ENCODE assay signal across 15 cellular contexts in the genomic region with DNA sequence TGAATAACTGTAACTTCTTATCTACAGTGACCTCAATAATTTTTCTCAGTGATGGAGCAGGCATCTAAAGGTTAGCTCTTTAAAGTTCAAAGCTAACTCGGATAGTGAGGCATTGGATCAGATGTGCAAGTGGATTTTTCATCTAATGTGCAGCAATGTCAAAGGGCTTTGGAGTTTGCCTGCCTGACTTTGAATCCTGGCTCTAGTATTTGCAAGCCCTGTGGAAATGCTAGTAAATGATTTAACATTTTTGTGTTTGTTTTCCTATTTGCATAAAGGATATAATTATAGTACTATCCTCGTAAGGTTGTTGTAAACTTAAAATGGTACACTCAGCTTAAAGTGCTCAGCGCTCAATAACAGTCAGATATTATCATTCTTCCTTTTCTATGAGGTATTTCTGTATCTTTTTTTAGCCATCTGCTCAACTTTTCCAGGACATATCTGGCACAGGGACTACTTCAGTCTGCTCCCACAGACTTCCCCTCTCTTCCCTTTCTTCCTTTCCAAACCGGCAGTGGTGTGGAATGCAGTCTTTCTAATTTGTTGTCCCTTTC.
DNase-seq lines count a peak whose midpoint lies in the region; ATAC-seq, FAIRE-seq and TF ChIP-seq lines count a peak whose summit lies in the region.
"Had no signal": no experiment of that assay in that cellular context is flagged by ENCODE, and none has a peak within 500 bp of the region (broad histone marks: within the 10 kb centered on the region; RNA-seq: fewer than 3 reads in every experiment).

No MANE protein-coding gene starts in this region.

- no peak for TF ChIP-seq CTCF in body of pancreas (IDR thresholded peaks at IDR 0.05)

- no peak overlapping the region for H3K56ac ChIP-seq in mesendoderm (ENCODE audit: low read length)

- H3K79me2 ChIP-seq in mesendoderm (ENCODE audit: control insufficient read depth, insufficient read depth, low read length): no peaks in the 10 kb centered on the region

- no peak overlapping the region for H3K4me2 ChIP-seq in mesendoderm (ENCODE audit: low read length)
- H3K4me2 ChIP-seq: BLaER1 treated with 17β-estradiol and CSF1 and Interleukin-3, amounts not matched to agents 10 nM and 100 nM had no signal

- H3K36me3 ChIP-seq in body of pancreas (replicated peaks in 1 of 2; ENCODE audit: insufficient read depth in 1 of 2, low read depth in 2 of 2) (no peaks in the 10 kb centered on the region), mesendoderm (ENCODE audit: control insufficient read depth, insufficient read depth, low read length) (no peaks in the 10 kb centered on the region)
- H3K36me3 ChIP-seq: BLaER1 treated with 17β-estradiol and CSF1 and Interleukin-3, amounts not matched to agents 10 nM and 100 nM; esophagus squamous epithelium; uterus had no signal

- ATAC-seq in body of pancreas (peak; percentile 63), right cardiac atrium (peak; percentile 55 to 60), GM21367 (IDR thresholded peaks at IDR 0.05; ENCODE audit: unreplicated experiment) (no peak)
- ATAC-seq: stimulated activated effector memory CD8-positive, alpha-beta T cell treated with anti-CD3 and anti-CD28 coated beads, Interleukin-12 subunit alpha, Interleukin-12 subunit beta, amount 100 ng/mL, for 72 hours had no signal

- H3K9me3 ChIP-seq in body of pancreas (no peaks in the 10 kb centered on the region), right cardiac atrium (ENCODE audit: control insufficient read depth, low read length) (no peaks in the 10 kb centered on the region)
- H3K9me3 ChIP-seq: BLaER1 treated with 17β-estradiol and CSF1 and Interleukin-3, amounts not matched to agents 10 nM and 100 nM; esophagus squamous epithelium; uterus had no signal

- no peak overlapping the region for H4K8ac ChIP-seq in mesendoderm (ENCODE audit: low read depth, low read length)

- H3K27ac ChIP-seq in body of pancreas (peak overlapping the region in 3 of 4 donors; percentile 21 to 54 (median 27)), right cardiac atrium (ENCODE audit: low read length) (no peak overlapping the region), mesendoderm (ENCODE audit: low read depth, low read length) (no peak overlapping the region)
- H3K27ac ChIP-seq: BLaER1 treated with 17β-estradiol and CSF1 and Interleukin-3, amounts not matched to agents 10 nM and 100 nM; esophagus squamous epithelium; uterus had no signal

- H3K27me3 ChIP-seq in body of pancreas: no peaks in the 10 kb centered on the region
- no peaks in the 10 kb centered on the region for H3K27me3 ChIP-seq in right cardiac atrium (ENCODE audit: control insufficient read depth, insufficient read depth)
- H3K27me3 ChIP-seq in mesendoderm (ENCODE audit: insufficient read depth, low read length, poor library complexity): no peaks in the 10 kb centered on the region
- H3K27me3 ChIP-seq: BLaER1 treated with 17β-estradiol and CSF1 and Interleukin-3, amounts not matched to agents 10 nM and 100 nM; esophagus squamous epithelium; uterus had no signal

- no peak overlapping the region for H3K23ac ChIP-seq in mesendoderm (ENCODE audit: low read length)

- H2AK5ac ChIP-seq in mesendoderm (ENCODE audit: low read length): no peak overlapping the region

- no peaks in the 10 kb centered on the region for H3K79me1 ChIP-seq in mesendoderm (ENCODE audit: low read length)

- H2BK5ac ChIP-seq in mesendoderm (ENCODE audit: low read length): no peak overlapping the region

- TF ChIP-seq POLR2A in H54 (IDR thresholded peaks at IDR 0.05; ENCODE audit: low read depth, low read length) (no peak), body of pancreas (IDR thresholded peaks at IDR 0.05) (no peak)

- no peak overlapping the region for H3K4ac ChIP-seq in mesendoderm (ENCODE audit: low read depth, low read length)

- no peak overlapping the region for H3K4me3 ChIP-seq in body of pancreas
- H3K4me3 ChIP-seq in right cardiac atrium (ENCODE audit: low read length): peak overlapping the region; percentile 12
- no peak overlapping the region for H3K4me3 ChIP-seq in mesendoderm (ENCODE audit: low read length)
- H3K4me3 ChIP-seq: BLaER1 treated with 17β-estradiol and CSF1 and Interleukin-3, amounts not matched to agents 10 nM and 100 nM; esophagus squamous epithelium; uterus had no signal

- H3K18ac ChIP-seq in mesendoderm (ENCODE audit: low read length): no peak overlapping the region

- intact Hi-C loops in body of pancreas (cut with DNase I): no loop called here
- intact Hi-C loops in right cardiac atrium (cut with DNase I): loop anchor here in 1 of 4 donors (10.0 kb wide), 1 partner anchor 199 kb away; no protein-coding TSS in a partner anchor

- no peak overlapping the region for H3K9ac ChIP-seq in mesendoderm (ENCODE audit: low read length)
- H3K9ac ChIP-seq: BLaER1 treated with 17β-estradiol and CSF1 and Interleukin-3, amounts not matched to agents 10 nM and 100 nM had no signal

- no peak overlapping the region for H2BK120ac ChIP-seq in mesendoderm (ENCODE audit: low read depth, low read length)

- H4K5ac ChIP-seq in mesendoderm (ENCODE audit: low read length): no peak overlapping the region

- DNase-seq in H54 (ENCODE audit: insufficient read length, low spot score): no peak
- no peak for DNase-seq in body of pancreas
- DNase-seq in right cardiac atrium: no peak
- DNase-seq in renal cortical epithelial cell (ENCODE audit: low read depth): peak; percentile 65
- no peak for DNase-seq in SIG-M5 treated with dmso at 0.1 percent for 504 hours (lab: John Stamatoyannopoulos, UW; ENCODE audit: unreplicated experiment)
- no peak for DNase-seq in mesendoderm
- DNase-seq in NCI-H187 (lab: John Stamatoyannopoulos, UW): no peak
- DNase-seq: activated naive CD4-positive, alpha-beta T cell treated with anti-CD3 and anti-CD28 coated beads, Interleukin-2, amount 50 U/mL, for 16 hours; DND-41; esophagus squamous epithelium; stimulated activated CD4-positive, alpha-beta T cell treated with anti-CD3 and anti-CD28 coated beads, Interleukin-4, amount 100 ng/mL, for 24 hours; uterus had no signal

- 3 to 14% methylated on average over 4 of the region's 4 CpGs for WGBS in body of pancreas, 2 donors
- 18% methylated on average over 4 of the region's 4 CpGs for WGBS in right cardiac atrium
- WGBS in mesendoderm (ENCODE audit: extremely low coverage, insufficient coverage, low lambda C conversion rate): no CpG with 5 or more reads among the region's 4 CpGs

- H3K4me1 ChIP-seq in body of pancreas (peaks cover 65% of the 10 kb centered on the region), right cardiac atrium (ENCODE audit: control insufficient read depth, insufficient read depth, low read length) (no peaks in the 10 kb centered on the region), mesendoderm (ENCODE audit: control insufficient read depth, low read depth, low read length) (no peaks in the 10 kb centered on the region)
- H3K4me1 ChIP-seq: BLaER1 treated with 17β-estradiol and CSF1 and Interleukin-3, amounts not matched to agents 10 nM and 100 nM; uterus had no signal

- FAIRE-seq in H54 (lab: Jason Lieb, UNC): peak; percentile 93

- no peak overlapping the region for H2BK15ac ChIP-seq in mesendoderm (replicated peaks; ENCODE audit: low read depth)

Comparison
In these comparisons a context has a peak if more than half of its experiments do, and no peak if none do; other contexts are left out.
1. H3K27ac ChIP-seq: peak in body of pancreas (3 of 4); none in right cardiac atrium (single experiment) and mesendoderm (single experiment).